13 cellular contexts compared by ENCODE assay signal in the genomic region with DNA sequence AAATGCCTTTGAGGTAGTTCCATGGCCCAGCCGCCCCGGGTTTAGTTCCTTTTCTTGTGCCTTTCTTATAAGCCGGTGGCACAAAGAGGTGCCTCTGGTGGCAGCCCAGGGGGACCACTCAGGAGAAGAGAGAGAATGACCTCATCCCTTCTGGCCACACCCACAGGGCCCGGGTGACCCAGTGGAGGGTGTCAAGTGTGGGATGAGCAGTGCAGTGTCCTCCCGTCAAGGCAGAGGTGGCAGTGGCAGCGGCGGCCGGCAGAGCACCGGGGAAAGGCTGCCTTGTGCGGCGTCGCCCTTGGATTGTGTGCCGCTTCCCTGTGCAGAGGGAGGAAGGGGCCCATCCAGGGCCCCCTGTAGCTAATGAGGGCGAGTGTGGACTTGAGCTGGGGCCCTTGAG.
"Had no signal": no experiment of that assay in that cellular context is flagged by ENCODE, and none has a peak within 500 bp of the region (broad histone marks: within the 10 kb centered on the region; RNA-seq: fewer than 3 reads in every experiment).

No MANE protein-coding gene starts in this region.

- H3K4me1 ChIP-seq: lower lobe of right lung, neural progenitor cell, pancreas, uterus had no signal

- H3K4me3 ChIP-seq: gastroesophageal sphincter, lower lobe of right lung, neural progenitor cell, pancreas, tibial artery, uterus had no signal

- H3K27ac Mint-ChIP-seq: activated T-helper 17 cell treated with anti-CD3 and anti-CD28 coated beads, Interleukin-2, amount 50 U/mL, for 72 hours; neural progenitor cell had no signal

- H3K27me3 Mint-ChIP-seq: activated T-helper 17 cell treated with anti-CD3 and anti-CD28 coated beads, Interleukin-2, amount 50 U/mL, for 72 hours; effector memory CD8-positive, alpha-beta T cell; naive B cell had no signal

- H3K4me1 Mint-ChIP-seq: activated T-helper 17 cell treated with anti-CD3 and anti-CD28 coated beads, Interleukin-2, amount 50 U/mL, for 72 hours had no signal

- H3K36me3 Mint-ChIP-seq: naive B cell had no signal

- ATAC-seq: activated CD4-positive, CD25-positive, alpha-beta regulatory T cell treated with anti-CD3 and anti-CD28 coated beads, Interleukin-2, amount 50 U/mL, for 24 hours; activated T-helper 17 cell treated with anti-CD3 and anti-CD28 coated beads, Interleukin-2, amount 50 U/mL, for 72 hours; effector memory CD8-positive, alpha-beta T cell; gastroesophageal sphincter; lower lobe of right lung; pancreas; sciatic nerve had no signal

- H3K9me3 ChIP-seq: gastroesophageal sphincter, lower lobe of right lung, pancreas, tibial artery, uterus had no signal

- H3K4me3 Mint-ChIP-seq: activated T-helper 17 cell treated with anti-CD3 and anti-CD28 coated beads, Interleukin-2, amount 50 U/mL, for 72 hours; effector memory CD8-positive, alpha-beta T cell; naive B cell; neural progenitor cell had no signal

- H3K4me2 ChIP-seq: neural progenitor cell had no signal

- H3K36me3 ChIP-seq: neural progenitor cell, uterus had no signal

- H3K27ac ChIP-seq: gastroesophageal sphincter, lower lobe of right lung, neural progenitor cell, pancreas, tibial artery, uterus had no signal

- H2AFZ ChIP-seq: neural progenitor cell had no signal

- H3K9me3 Mint-ChIP-seq: activated T-helper 17 cell treated with anti-CD3 and anti-CD28 coated beads, Interleukin-2, amount 50 U/mL, for 72 hours; effector memory CD8-positive, alpha-beta T cell; naive B cell had no signal

- DNase-seq: activated naive CD4-positive, alpha-beta T cell treated with Interleukin-2 at 50 U/mL for 16 hours; activated T-cell treated with anti-CD3 and anti-CD28 coated beads for 4 hours; effector memory CD8-positive, alpha-beta T cell; lower lobe of right lung; naive B cell; tibial artery; uterus had no signal

- H3K27me3 ChIP-seq: gastroesophageal sphincter, neural progenitor cell, pancreas, tibial artery, uterus had no signal
